2 cellular contexts compared by ENCODE assay signal in genomic region chr19:49639401-49640112, GRCh38.
TF ChIP-seq lines count a peak whose summit lies in the region.

No MANE protein-coding gene starts in this region.

TF ChIP-seq in A549, 52 proteins besides CTCF, POLR2A, EP300 and RAD21:
- TF ChIP-seq NR3C1 (IDR thresholded peaks at IDR 0.05) (no peak), HMGXB4 (CRISPR knock-in tag; IDR thresholded peaks at IDR 0.05; ENCODE audit: borderline replicate concordance) (no peak), PHF8 (IDR thresholded peaks at IDR 0.05; ENCODE audit: borderline replicate concordance, low read depth) (peak; percentile 27; the same call in 1 of the 2 replicates), FOSB (CRISPR knock-in tag; IDR thresholded peaks at IDR 0.05) (no peak), RNF2 (IDR thresholded peaks at IDR 0.05; ENCODE audit: borderline replicate concordance, low read depth) (no peak), TFCP2L1 (CRISPR knock-in tag; IDR thresholded peaks at IDR 0.05) (peak; percentile 33; the same call in 1 of the 2 replicates), EHF (CRISPR knock-in tag; IDR thresholded peaks at IDR 0.05) (no peak), MAX (IDR thresholded peaks at IDR 0.05) (0 out of 2 replicates have a peak, but pooled peaks have one; percentile 6), ESRRA (IDR thresholded peaks at IDR 0.05; ENCODE audit: borderline replicate concordance, low read length) (no peak)

TF ChIP-seq in IMR-90, 13 proteins besides CTCF, POLR2A, EP300 and RAD21:
- TF ChIP-seq ELK1 (IDR thresholded peaks at IDR 0.05; ENCODE audit: borderline replicate concordance, low read depth, low read length) = no peak
- TF ChIP-seq BHLHE40 (IDR thresholded peaks at IDR 0.05; ENCODE audit: low read depth, low read length) = no peak
- TF ChIP-seq RCOR1 (IDR thresholded peaks at IDR 0.05; ENCODE audit: insufficient replicate concordance, low read length) = no peak
